In genomic region chr1:150981177-150981804, GRCh38 we compare ENCODE assay signal across 7 cellular contexts. TPM values are rescaled to one million over a fixed set of nuclear protein-coding genes. Genes with fewer than 3 reads are reported as not detected.
A peak's percentile ranks its signal among the peaks of the same experiment; 100 is the strongest.
DNase-seq lines count a peak whose midpoint lies in the region; ATAC-seq, FAIRE-seq and TF ChIP-seq lines count a peak whose summit lies in the region.
"Had no signal": no experiment of that assay in that cellular context is flagged by ENCODE, and none has a peak within 500 bp of the region (broad histone marks: within the 10 kb centered on the region; RNA-seq: fewer than 3 reads in every experiment).

No MANE protein-coding gene starts in this region.

- H3K27ac ChIP-seq in stomach: peak overlapping the region in 3 of 5 donors; percentile 31 to 61 (median 60)

- no peak for FAIRE-seq in HTR-8/SVneo (lab: Jason Lieb, UNC)

- WGBS in stomach, 5 donors: 46 to 62% (median 51%) methylated on average over 6 of the region's 6 CpGs

- DNase-seq in NCI-H2029 (lab: John Stamatoyannopoulos, UW): peak; percentile 4
- DNase-seq in NCI-H2029 treated with DMSO at 0.1 percent for 48 hours (lab: John Stamatoyannopoulos, UW): no peak
- peak; percentile 14 for DNase-seq in T1000 (lab: John Stamatoyannopoulos, UW)
- peak; percentile 59 for DNase-seq in stomach
- no peak for DNase-seq in HTR-8/SVneo (ENCODE audit: insufficient read length, low spot score)
- DNase-seq: stimulated activated CD4-positive, alpha-beta T cell treated with anti-CD3 and anti-CD28 coated beads, Interleukin-4, amount 100 ng/mL, for 24 hours had no signal

- H3K4me1 ChIP-seq in stomach: peaks cover 40 to 63% (median 58%) of the 10 kb centered on the region in 4 donors

- intact Hi-C loops in stomach (cut with DNase I; ENCODE audit: low total_unique reads): no loop called here

- no peak for TF ChIP-seq EP300 in stomach (IDR thresholded peaks at IDR 0.05)

- ATAC-seq in GM21717 (IDR thresholded peaks at IDR 0.05; ENCODE audit: unreplicated experiment): no peak

- TF ChIP-seq POLR2A in stomach (IDR thresholded peaks at IDR 0.05): no peak

- no peak for TF ChIP-seq CTCF in stomach (IDR thresholded peaks at IDR 0.05)

- H3K9me3 ChIP-seq in stomach: no peaks in the 10 kb centered on the region

- H3K4me3 ChIP-seq in stomach: no peak overlapping the region

- no peaks in the 10 kb centered on the region for H3K27me3 ChIP-seq in stomach

- H3K36me3 ChIP-seq in stomach: no peaks in the 10 kb centered on the region

RNA-seq across cellular contexts. Expression of gene ANXA9, which starts 0.8 kb away (rescaled TPM):
- total RNA-seq in stomach: not detected
- polyA plus RNA-seq in stomach: under 1 TPM; 0.44 to 0.63 (median 0.46) TPM

RNA-seq across cellular contexts. Expression of gene CERS2, which starts 6.7 kb away (rescaled TPM):
- 100 to 1,000 TPM in 2 of 5 donors, 10 to 100 TPM in 3; 24.9 to 117 (median 76.0) TPM for total RNA-seq in stomach
- 100 to 1,000 TPM; 101 to 125 (median 114) TPM for polyA plus RNA-seq in stomach

RNA-seq across cellular contexts. Expression of gene MINDY1, which starts 25.4 kb away (rescaled TPM):
- 10 to 100 TPM; 19.1 to 60.0 (median 40.6) TPM for total RNA-seq in stomach
- polyA plus RNA-seq in stomach: 10 to 100 TPM in 2 of 3 donors, 1 to 10 TPM in 1; 9.8 to 18.8 (median 16.1) TPM

RNA-seq across cellular contexts. Expression of gene PRUNE1, which starts 27.0 kb away (rescaled TPM):
- 100 to 1,000 TPM in 1 of 5 donors, 10 to 100 TPM in 3, 1 to 10 TPM in 1; 2.9 to 118 (median 21.2) TPM for total RNA-seq in stomach
- polyA plus RNA-seq in stomach: 10 to 100 TPM; 10.8 to 12.7 (median 11.7) TPM

RNA-seq across cellular contexts. Expression of gene BNIPL, which starts 55.1 kb away (rescaled TPM):
- 1 to 10 TPM in 1 of 5 donors, not detected in 4; 1.3 TPM for total RNA-seq in stomach
- polyA plus RNA-seq in stomach: 10 to 100 TPM in 1 of 3 donors, under 1 TPM in 1, not detected in 1; 0.25 to 35.1 TPM

Comparison
In these comparisons a context has a peak if more than half of its experiments do, and no peak if none do; other contexts are left out.
1. DNase-seq: peak in NCI-H2029 (single experiment), T1000 (single experiment) and stomach (single experiment); none in NCI-H2029 treated with DMSO at 0.1 percent for 48 hours (single experiment) and HTR-8/SVneo (single experiment).